Comparison of ENCODE assay signal across 2 cellular contexts in the genomic region with DNA sequence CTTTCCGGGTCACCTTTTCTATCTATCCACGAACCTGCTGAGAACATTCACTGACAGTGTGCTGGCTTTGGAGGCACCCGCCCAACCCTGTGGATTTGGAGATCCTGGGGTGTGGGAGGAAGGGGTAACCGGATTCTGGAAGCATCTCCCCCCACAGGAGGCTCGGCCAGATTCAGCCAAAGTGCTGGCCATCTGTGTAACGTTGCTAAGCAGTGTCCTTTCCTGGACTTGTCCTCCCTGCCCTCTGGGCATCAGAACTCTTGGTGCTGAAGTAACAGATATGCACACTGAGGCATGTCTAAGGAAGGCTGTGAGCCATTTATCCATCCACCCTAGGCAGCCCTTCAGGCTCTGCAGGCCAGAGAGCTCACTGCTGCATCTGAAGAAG.
TF ChIP-seq lines count a peak whose summit lies in the region.

No MANE protein-coding gene starts in this region.

TF ChIP-seq in IMR-90, 13 proteins besides CTCF, POLR2A, EP300 and RAD21:
- TF ChIP-seq BHLHE40 (IDR thresholded peaks at IDR 0.05; ENCODE audit: low read depth, low read length), result no peak
- no peak for TF ChIP-seq FOS (IDR thresholded peaks at IDR 0.05; ENCODE audit: low read depth, low read length)
- TF ChIP-seq CEBPB (IDR thresholded peaks at IDR 0.05; ENCODE audit: low read depth, low read length), result no peak

TF ChIP-seq in HEK293T, 16 proteins besides CTCF, POLR2A, EP300 and RAD21:
- TF ChIP-seq BHLHE40 (IDR thresholded peaks at IDR 0.05; ENCODE audit: borderline replicate concordance) (no peak), L3MBTL2 (conservative IDR thresholded peaks at IDR 0.05) (no peak), TARDBP (IDR thresholded peaks at IDR 0.05) (no peak), SUZ12 (IDR thresholded peaks at IDR 0.05) (no peak), SP1 (IDR thresholded peaks at IDR 0.05) (no peak), ARNT (IDR thresholded peaks at IDR 0.05) (no peak), CTBP1 (IDR thresholded peaks at IDR 0.05; ENCODE audit: borderline replicate concordance) (no peak), LEF1 (IDR thresholded peaks at IDR 0.05; ENCODE audit: borderline replicate concordance) (no peak), FOXA1 (IDR thresholded peaks at IDR 0.05) (no peak), ZNF384 (IDR thresholded peaks at IDR 0.05) (no peak), ELF4 (IDR thresholded peaks at IDR 0.05) (no peak), FOXM1 (IDR thresholded peaks at IDR 0.05; ENCODE audit: borderline replicate concordance) (no peak), FOXK2 (IDR thresholded peaks at IDR 0.05) (no peak), HDGF (IDR thresholded peaks at IDR 0.05; ENCODE audit: borderline replicate concordance) (no peak), NFRKB (IDR thresholded peaks at IDR 0.05) (no peak)
- TF ChIP-seq, protein P1, sequence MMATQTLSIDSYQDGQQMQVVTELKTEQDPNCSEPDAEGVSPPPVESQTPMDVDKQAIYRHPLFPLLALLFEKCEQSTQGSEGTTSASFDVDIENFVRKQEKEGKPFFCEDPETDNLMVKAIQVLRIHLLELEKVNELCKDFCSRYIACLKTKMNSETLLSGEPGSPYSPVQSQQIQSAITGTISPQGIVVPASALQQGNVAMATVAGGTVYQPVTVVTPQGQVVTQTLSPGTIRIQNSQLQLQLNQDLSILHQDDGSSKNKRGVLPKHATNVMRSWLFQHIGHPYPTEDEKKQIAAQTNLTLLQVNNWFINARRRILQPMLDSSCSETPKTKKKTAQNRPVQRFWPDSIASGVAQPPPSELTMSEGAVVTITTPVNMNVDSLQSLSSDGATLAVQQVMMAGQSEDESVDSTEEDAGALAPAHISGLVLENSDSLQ (IDR thresholded peaks at IDR 0.05), result no peak
